ENCODE assay signal across 12 cellular contexts in genomic region chr1:17122449-17123194, GRCh38. TPM values are rescaled to one million over a fixed set of nuclear protein-coding genes. Genes with fewer than 3 reads are reported as not detected.
DNase-seq lines count a peak whose midpoint lies in the region; ATAC-seq and TF ChIP-seq lines count a peak whose summit lies in the region.
"Had no signal": no experiment of that assay in that cellular context is flagged by ENCODE, and none has a peak within 500 bp of the region (broad histone marks: within the 10 kb centered on the region; RNA-seq: fewer than 3 reads in every experiment).

No MANE protein-coding gene starts in this region.

- DNase-seq in NCI-H82 (lab: John Stamatoyannopoulos, UW): peak; percentile 52
- DNase-seq in NCI-H82 treated with DMSO at 0.1 percent for 48 hours (lab: John Stamatoyannopoulos, UW; ENCODE audit: unreplicated experiment): no peak
- DNase-seq in NB4 (ENCODE audit: low read depth): peak; percentile 75
- DNase-seq in colonic mucosa: peak; percentile 46
- peak in 1 of 2 donors; percentile 81 for DNase-seq in psoas muscle
- DNase-seq in NCI-H774 (lab: John Stamatoyannopoulos, UW): no peak
- DNase-seq in mucosa of gallbladder (ENCODE audit: low spot score): no peak
- DNase-seq: activated B cell treated with CpG ODN at 0.5 μM for 24 hours, sigmoid colon had no signal

- intact Hi-C loops in colonic mucosa (cut with DNase I) (loop anchor here (5.0 kb wide), 1 partner anchor 60 kb away; no protein-coding TSS in a partner anchor), psoas muscle (cut with DNase I) (loop anchor here in 1 of 2 donors (5.0 kb wide), 1 partner anchor 215 kb away; no protein-coding TSS in a partner anchor)

- H3K4me1 ChIP-seq in colonic mucosa: peaks cover 4% of the 10 kb centered on the region
- H3K4me1 ChIP-seq in psoas muscle: peaks cover 28% of the 10 kb centered on the region

- peak overlapping the region in 1 of 2 donors; percentile 40 for H3K9ac ChIP-seq in colonic mucosa (ENCODE audit: low read depth in 2 of 2, low read length in 2 of 2)

- H3K36me3 ChIP-seq in colonic mucosa (no peaks in the 10 kb centered on the region), psoas muscle (ENCODE audit: insufficient read depth in 1 of 2, low read depth in 1 of 2) (no peaks in the 10 kb centered on the region)
- H3K36me3 ChIP-seq: gastroesophageal sphincter, sigmoid colon had no signal

- H3K9me3 ChIP-seq in colonic mucosa (no peaks in the 10 kb centered on the region), psoas muscle (no peaks in the 10 kb centered on the region)
- H3K9me3 ChIP-seq: gastroesophageal sphincter, sigmoid colon had no signal

- no peak overlapping the region for H3K4me3 ChIP-seq in NB4 (ENCODE audit: low read depth, low read length)
- H3K4me3 ChIP-seq in colonic mucosa: no peak overlapping the region
- no peak overlapping the region for H3K4me3 ChIP-seq in psoas muscle
- H3K4me3 ChIP-seq: gastroesophageal sphincter, sigmoid colon had no signal

- peak; percentile 65 to 80 (median 74) for ATAC-seq in psoas muscle
- ATAC-seq in HG02678 (IDR thresholded peaks at IDR 0.05; ENCODE audit: unreplicated experiment): no peak
- ATAC-seq: gastroesophageal sphincter had no signal

- TF ChIP-seq CTCF in NB4 (IDR thresholded peaks at IDR 0.05; ENCODE audit: low read depth, low read length): no peak
- no peak for TF ChIP-seq CTCF in colonic mucosa (IDR thresholded peaks at IDR 0.05)
- no peak for TF ChIP-seq CTCF in psoas muscle (IDR thresholded peaks at IDR 0.05)

- peak overlapping the region; percentile 9 for H3K27ac ChIP-seq in colonic mucosa
- H3K27ac ChIP-seq in psoas muscle: peak overlapping the region; percentile 97
- H3K27ac ChIP-seq: gastroesophageal sphincter had no signal

- WGBS in psoas muscle, 3 donors: 20 to 29% (median 22%) methylated on average over 9 of the region's 9 CpGs

- no peaks in the 10 kb centered on the region for H3K27me3 ChIP-seq in colonic mucosa
- H3K27me3 ChIP-seq in psoas muscle (ENCODE audit: insufficient read depth in 3 of 3, low read length in 2 of 3): no peaks in the 10 kb centered on the region

- no peak for TF ChIP-seq POLR2A in NB4 (IDR thresholded peaks at IDR 0.05; ENCODE audit: extremely low read depth, insufficient read length)

RNA-seq across cellular contexts. Expression of gene PADI2, which starts 3.4 kb away (rescaled TPM):
- total RNA-seq in colonic mucosa: 100 to 1,000 TPM; 177 to 211 TPM
- total RNA-seq in psoas muscle: 100 to 1,000 TPM; 198 to 956 (median 431) TPM
- 100 to 1,000 TPM in 1 of 3 donors, 10 to 100 TPM in 2; 58.1 to 101 (median 58.3) TPM for polyA plus RNA-seq in psoas muscle
- 8.6 TPM for total RNA-seq in mucosa of gallbladder
- total RNA-seq: activated T-helper 1 cell treated with anti-CD3 and anti-CD28 coated beads, Interleukin-12 subunit alpha, Interleukin-12 subunit beta, Interleukin-2, Interleukin-4 antibody, amounts not matched to agents 30 ng/mL and 10 ng/mL and 1 ng/mL, durations not matched to agents 14 hours and 24 hours and 36 hours had no signal

Comparison
In these comparisons a context has a peak if more than half of its experiments do, and no peak if none do; other contexts are left out.
1. DNase-seq: peak in NCI-H82 (single experiment), NB4 (single experiment) and colonic mucosa (single experiment); none in NCI-H82 treated with DMSO at 0.1 percent for 48 hours (single experiment), NCI-H774 (single experiment) and mucosa of gallbladder (single experiment).
2. RNA of gene PADI2, which starts 3.4 kb away (total RNA-seq): 198 to 956 TPM in psoas muscle and 177 to 211 TPM in colonic mucosa; 8.6 TPM in mucosa of gallbladder (single experiment); every median in the first group is over 10 times any median in the second.